8 cellular contexts compared by ENCODE assay signal in genomic region chr11:695606-696381, GRCh38. TPM values are rescaled to one million over a fixed set of nuclear protein-coding genes. Genes with fewer than 3 reads are reported as not detected.
DNase-seq lines count a peak whose midpoint lies in the region; ATAC-seq and TF ChIP-seq lines count a peak whose summit lies in the region.

Gene TMEM80 (plus strand): TSS chr11:695816. CDS start chr11:695828, 12 bp downstream.

- H3K9me3 ChIP-seq in BLaER1 treated with 17β-estradiol and CSF1 and Interleukin-3, amounts not matched to agents 10 nM and 100 nM (replicated peaks in 1 of 11) = no peaks in the 10 kb centered on the region
- H3K9me3 ChIP-seq in ectodermal cell (ENCODE audit: control insufficient read depth, low read length) (no peaks in the 10 kb centered on the region), lower lobe of right lung (no peaks in the 10 kb centered on the region)

- peak within 1 kb of the TSS; percentile 70 to 94 (median 88) for H3K4me3 ChIP-seq in BLaER1 treated with 17β-estradiol and CSF1 and Interleukin-3, amounts not matched to agents 10 nM and 100 nM
- H3K4me3 ChIP-seq in ectodermal cell (ENCODE audit: insufficient read depth, low read depth, low read length) (peak within 1 kb of the TSS; percentile 99), lower lobe of right lung (peak within 1 kb of the TSS; percentile 81)

- peak within 1 kb of the TSS; percentile 88 for H3K4me3 Mint-ChIP-seq in activated CD8-positive, alpha-beta T cell treated with anti-CD3 and anti-CD28 coated beads for 36 hours

- H3K4me1 Mint-ChIP-seq in activated CD8-positive, alpha-beta T cell treated with anti-CD3 and anti-CD28 coated beads for 36 hours (ENCODE audit: low read depth) = peaks cover 47% of the 10 kb centered on the region

- H3K4me2 ChIP-seq in BLaER1 treated with 17β-estradiol and CSF1 and Interleukin-3, amounts not matched to agents 10 nM and 100 nM = peak within 1 kb of the TSS; percentile 98 to 100 (median 100)

- intact Hi-C loops in activated CD8-positive, alpha-beta T cell treated with anti-CD3 and anti-CD28 coated beads for 36 hours (cut with micrococcal nuclease) = no loop called here
- intact Hi-C loops in lower lobe of right lung (cut with DNase I) = no loop called here

- H3K4me1 ChIP-seq in BLaER1 treated with 17β-estradiol and CSF1 and Interleukin-3, amounts not matched to agents 10 nM and 100 nM = peaks cover 76 to 86% (median 82%) of the 10 kb centered on the region in 10 experiments
- H3K4me1 ChIP-seq in ectodermal cell (ENCODE audit: control insufficient read depth, insufficient read depth, low read length) = peaks cover 16% of the 10 kb centered on the region
- peaks cover 38% of the 10 kb centered on the region for H3K4me1 ChIP-seq in lower lobe of right lung

- POLR2A ChIA-PET in activated CD8-positive, alpha-beta T cell treated with anti-CD3 and anti-CD28 coated beads for 36 hours (lab: Charles Lee) = interaction anchor here (0.6 to 4.1 kb wide), 15 partner anchors 8 to 489 kb away, joined by 3 to 20 read pairs (median 3); partner anchors contain the start of genes BET1L, PHRF1 and RIC8A

- no peak for TF ChIP-seq CTCF in activated CD8-positive, alpha-beta T cell treated with anti-CD3 and anti-CD28 coated beads for 36 hours (IDR thresholded peaks at IDR 0.05)
- no peak for TF ChIP-seq CTCF in lower lobe of right lung (IDR thresholded peaks at IDR 0.05)

- ATAC-seq in GM19397 (IDR thresholded peaks at IDR 0.05; ENCODE audit: unreplicated experiment) (peak; percentile 70), HG03571 (IDR thresholded peaks at IDR 0.05; ENCODE audit: unreplicated experiment) (peak; percentile 70), lower lobe of right lung (peak; percentile 93 to 94)
- ATAC-seq in activated CD8-positive, alpha-beta T cell treated with anti-CD3 and anti-CD28 coated beads for 36 hours = peak; percentile 79

- CTCF ChIA-PET in activated CD8-positive, alpha-beta T cell treated with anti-CD3 and anti-CD28 coated beads for 36 hours (lab: Charles Lee) = interaction anchor here (0.9 to 4.4 kb wide), 8 partner anchors 14 to 160 kb away, joined by 3 to 35 read pairs (median 4); no protein-coding TSS in a partner anchor

- H3K36me3 ChIP-seq in BLaER1 treated with 17β-estradiol and CSF1 and Interleukin-3, amounts not matched to agents 10 nM and 100 nM = peaks cover 0 to 28% (median 10%) of the 10 kb centered on the region in 11 experiments; a peak in 15 of 22 replicates
- H3K36me3 ChIP-seq in ectodermal cell (ENCODE audit: control insufficient read depth, insufficient read depth, low read length) = peaks cover 3% of the 10 kb centered on the region
- H3K36me3 ChIP-seq in lower lobe of right lung = peaks cover 16% of the 10 kb centered on the region

- WGBS in ectodermal cell, 2 experiments = 1% methylated on average over 98 of the region's 98 CpGs

- peak within 1 kb of the TSS; percentile 94 for H3K27ac Mint-ChIP-seq in activated CD8-positive, alpha-beta T cell treated with anti-CD3 and anti-CD28 coated beads for 36 hours

- peaks cover 18% of the 10 kb centered on the region for H3K36me3 Mint-ChIP-seq in activated CD8-positive, alpha-beta T cell treated with anti-CD3 and anti-CD28 coated beads for 36 hours (ENCODE audit: low read depth)

- no peaks in the 10 kb centered on the region for H3K27me3 Mint-ChIP-seq in activated CD8-positive, alpha-beta T cell treated with anti-CD3 and anti-CD28 coated beads for 36 hours

- peak; percentile 69 for DNase-seq in NCI-H82 treated with DMSO at 0.1 percent for 48 hours (lab: John Stamatoyannopoulos, UW; ENCODE audit: unreplicated experiment)
- DNase-seq in activated CD8-positive, alpha-beta T cell treated with anti-CD3 and anti-CD28 coated beads for 36 hours = peak; percentile 99
- DNase-seq in lower lobe of right lung = peak; percentile 99
- peak; percentile 93 to 98 (median 96) for DNase-seq in stimulated activated CD4-positive, alpha-beta T cell treated with anti-CD3 and anti-CD28 coated beads, TNF-alpha, amount 100 ng/mL, for 24 hours (ENCODE audit: low read depth in 3 of 3)

- H3K9ac ChIP-seq in BLaER1 treated with 17β-estradiol and CSF1 and Interleukin-3, amounts not matched to agents 10 nM and 100 nM = peak within 1 kb of the TSS; percentile 95 to 100 (median 99)

- peak within 1 kb of the TSS; percentile 97 to 100 (median 100) for H3K27ac ChIP-seq in BLaER1 treated with 17β-estradiol and CSF1 and Interleukin-3, amounts not matched to agents 10 nM and 100 nM
- peak within 1 kb of the TSS; percentile 98 for H3K27ac ChIP-seq in ectodermal cell (ENCODE audit: insufficient read depth, low read depth, low read length, poor library complexity, severe bottlenecking)
- H3K27ac ChIP-seq in lower lobe of right lung = peak within 1 kb of the TSS; percentile 100

- peaks cover 23 to 66% (median 37%) of the 10 kb centered on the region in 11 experiments for H4K20me1 ChIP-seq in BLaER1 treated with 17β-estradiol and CSF1 and Interleukin-3, amounts not matched to agents 10 nM and 100 nM

- no peaks in the 10 kb centered on the region for H3K9me3 Mint-ChIP-seq in activated CD8-positive, alpha-beta T cell treated with anti-CD3 and anti-CD28 coated beads for 36 hours

- H3K27me3 ChIP-seq in BLaER1 treated with 17β-estradiol and CSF1 and Interleukin-3, amounts not matched to agents 10 nM and 100 nM = no peaks in the 10 kb centered on the region
- no peaks in the 10 kb centered on the region for H3K27me3 ChIP-seq in ectodermal cell (ENCODE audit: control insufficient read depth, insufficient read depth, low read length, poor library complexity, severe bottlenecking)
- H3K27me3 ChIP-seq in lower lobe of right lung (ENCODE audit: low read depth) = no peaks in the 10 kb centered on the region

RNA-seq across cellular contexts. Expression of gene TMEM80, which starts in this region (rescaled TPM):
- total RNA-seq in activated CD8-positive, alpha-beta T cell treated with anti-CD3 and anti-CD28 coated beads for 36 hours = 10 to 100 TPM; 10.6 to 12.5 TPM
- 44.5 TPM for polyA plus RNA-seq in ectodermal cell (2013, experiment 1 of 4)
- polyA plus RNA-seq in ectodermal cell (2013, experiment 2 of 4) = 44.1 TPM
- 55.5 TPM for polyA plus RNA-seq in ectodermal cell (2013, experiment 3 of 4)
- polyA plus RNA-seq in ectodermal cell (2013, experiment 4 of 4) = 57.0 TPM
- total RNA-seq in lower lobe of right lung = 33.9 TPM

Comparison
In these comparisons a context has a peak if more than half of its experiments do, and no peak if none do; other contexts are left out.
1. Peak in every context shown above with its lines: DNase-seq, ATAC-seq, H3K4me3 ChIP-seq and H3K27ac ChIP-seq.